Comparison of ENCODE assay signal across 25 cellular contexts in the genomic region with DNA sequence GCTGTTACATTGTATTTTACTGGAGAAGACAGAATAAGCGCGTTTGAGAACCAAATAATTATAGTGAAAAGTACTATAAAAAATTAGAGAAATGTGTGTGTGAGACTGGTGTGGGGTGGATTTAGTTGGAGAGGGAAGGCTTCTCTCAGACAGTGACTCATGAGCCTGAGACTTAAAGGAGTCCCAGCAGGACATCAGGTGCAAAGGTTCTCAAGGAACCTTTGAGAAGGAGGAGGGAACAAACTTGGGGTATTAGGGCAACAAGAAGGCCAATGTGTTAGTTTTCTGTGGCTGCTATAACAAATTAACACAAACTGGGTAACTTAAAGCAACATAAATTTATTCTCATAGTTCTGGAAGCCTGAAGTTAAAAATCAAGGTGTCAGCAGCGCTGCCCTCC. TPM values are rescaled to one million over a fixed set of nuclear protein-coding genes. Genes with fewer than 3 reads are reported as not detected.
DNase-seq lines count a peak whose midpoint lies in the region; ATAC-seq and TF ChIP-seq lines count a peak whose summit lies in the region.
"Had no signal": no experiment of that assay in that cellular context is flagged by ENCODE, and none has a peak within 500 bp of the region (broad histone marks: within the 10 kb centered on the region; RNA-seq: fewer than 3 reads in every experiment).

No MANE protein-coding gene starts in this region.

- H3K79me2 ChIP-seq in mesendoderm (ENCODE audit: control insufficient read depth, insufficient read depth, low read length): no peaks in the 10 kb centered on the region

- H3K36me3 Mint-ChIP-seq in activated CD4-positive, alpha-beta memory T cell treated with anti-CD3 and anti-CD28 coated beads, Interleukin-2, amount 10 ng/mL, durations not matched to agents 7 days and 5 days (ENCODE audit: low read depth): no peaks in the 10 kb centered on the region
- no peaks in the 10 kb centered on the region for H3K36me3 Mint-ChIP-seq in naive thymus-derived CD8-positive, alpha-beta T cell
- no peaks in the 10 kb centered on the region for H3K36me3 Mint-ChIP-seq in activated CD4-positive, alpha-beta memory T cell treated with anti-CD3 and anti-CD28 coated beads for 36 hours
- H3K36me3 Mint-ChIP-seq: CD14-positive monocyte; CD8-positive, alpha-beta memory T cell; IgD-negative memory B cell had no signal

- H3K79me1 ChIP-seq in mesendoderm (ENCODE audit: low read length): no peaks in the 10 kb centered on the region

- H3K27ac ChIP-seq in mesendoderm (ENCODE audit: low read depth, low read length) (no peak overlapping the region), vagina (no peak overlapping the region)
- H3K27ac ChIP-seq: KMS-11 had no signal

- H3K4me1 Mint-ChIP-seq in activated CD4-positive, alpha-beta memory T cell treated with anti-CD3 and anti-CD28 coated beads, Interleukin-2, amount 10 ng/mL, durations not matched to agents 7 days and 5 days: no peaks in the 10 kb centered on the region
- no peaks in the 10 kb centered on the region for H3K4me1 Mint-ChIP-seq in naive thymus-derived CD8-positive, alpha-beta T cell
- no peaks in the 10 kb centered on the region for H3K4me1 Mint-ChIP-seq in activated CD4-positive, alpha-beta memory T cell treated with anti-CD3 and anti-CD28 coated beads for 36 hours (ENCODE audit: low read depth)
- H3K4me1 Mint-ChIP-seq: CD14-positive monocyte; CD8-positive, alpha-beta memory T cell; IgD-negative memory B cell had no signal

- H3K4me2 ChIP-seq in mesendoderm (ENCODE audit: low read length): no peak overlapping the region
- H3K4me2 ChIP-seq: KMS-11 had no signal

- no peak for ATAC-seq in naive thymus-derived CD8-positive, alpha-beta T cell
- ATAC-seq: PC-3, SK-N-SH treated with all-trans-retinoic acid at 6 μM for 48 hours had no signal

- H3K4ac ChIP-seq in mesendoderm (ENCODE audit: low read depth, low read length): no peak overlapping the region

- DNase-seq in M059J (ENCODE audit: low read depth) (peak; percentile 13), epithelial cell of esophagus (ENCODE audit: low read depth) (peak; percentile 10), mesendoderm (peak; percentile 52), vagina (ENCODE audit: extremely low spot score in 2 of 2) (no peak)
- DNase-seq in activated CD4-positive, alpha-beta memory T cell treated with anti-CD3 and anti-CD28 coated beads, Interleukin-2, amount 10 ng/mL, durations not matched to agents 7 days and 5 days: no peak
- DNase-seq in naive thymus-derived CD8-positive, alpha-beta T cell: no peak
- no peak for DNase-seq in activated CD4-positive, alpha-beta memory T cell treated with anti-CD3 and anti-CD28 coated beads for 36 hours
- DNase-seq: BE2C; CD8-positive, alpha-beta memory T cell; DMS79 treated with DMSO at 0.1 percent for 48 hours; GF-D8; NCI-H1048; NCI-H1417; NCI-H1694; NCI-H2029 treated with DMSO at 0.1 percent for 48 hours; NCI-H446 treated with DMSO at 0.1 percent for 48 hours; NCI-H526; NCI-H82; NK-92 treated with Interleukin-12 subunit alpha and Interleukin-12 subunit beta, amount 100 ng/mL, for 24 hours; PC-3 had no signal

- no peak overlapping the region for H4K5ac ChIP-seq in mesendoderm (ENCODE audit: low read length)

- no peak for TF ChIP-seq CTCF in epithelial cell of esophagus (IDR thresholded peaks at IDR 0.05; ENCODE audit: insufficient read depth, low read depth, low read length, missing control alignments)
- TF ChIP-seq CTCF in vagina (IDR thresholded peaks at IDR 0.05): no peak

- peaks cover 2% of the 10 kb centered on the region for H3K27me3 Mint-ChIP-seq in activated CD4-positive, alpha-beta memory T cell treated with anti-CD3 and anti-CD28 coated beads, Interleukin-2, amount 10 ng/mL, durations not matched to agents 7 days and 5 days
- peaks cover 0 to 3% (median 0%) of the 10 kb centered on the region in 5 donors for H3K27me3 Mint-ChIP-seq in naive thymus-derived CD8-positive, alpha-beta T cell
- no peaks in the 10 kb centered on the region for H3K27me3 Mint-ChIP-seq in activated CD4-positive, alpha-beta memory T cell treated with anti-CD3 and anti-CD28 coated beads for 36 hours

- H4K8ac ChIP-seq in mesendoderm (ENCODE audit: low read depth, low read length): no peak overlapping the region

- no peak overlapping the region for H2BK5ac ChIP-seq in mesendoderm (ENCODE audit: low read length)

- no peaks in the 10 kb centered on the region for H3K9me3 ChIP-seq in vagina
- H3K9me3 ChIP-seq: BE2C, HAP-1 had no signal

- H3K4me3 ChIP-seq in epithelial cell of esophagus (ENCODE audit: low read length): no peak overlapping the region
- H3K4me3 ChIP-seq in mesendoderm (ENCODE audit: low read length): no peak overlapping the region
- no peak overlapping the region for H3K4me3 ChIP-seq in vagina
- H3K4me3 ChIP-seq: HAP-1 had no signal

- CTCF ChIA-PET in activated CD4-positive, alpha-beta memory T cell treated with anti-CD3 and anti-CD28 coated beads, Interleukin-2, amount 10 ng/mL, durations not matched to agents 7 days and 5 days (lab: Charles Lee): no interaction called here
- CTCF ChIA-PET in activated CD4-positive, alpha-beta memory T cell treated with anti-CD3 and anti-CD28 coated beads for 36 hours (lab: Charles Lee): no interaction called here

- H3K27ac Mint-ChIP-seq in activated CD4-positive, alpha-beta memory T cell treated with anti-CD3 and anti-CD28 coated beads, Interleukin-2, amount 10 ng/mL, durations not matched to agents 7 days and 5 days: no peak overlapping the region
- H3K27ac Mint-ChIP-seq in naive thymus-derived CD8-positive, alpha-beta T cell: peak overlapping the region in 1 of 10 donors; percentile 54
- H3K27ac Mint-ChIP-seq in activated CD4-positive, alpha-beta memory T cell treated with anti-CD3 and anti-CD28 coated beads for 36 hours: no peak overlapping the region
- H3K27ac Mint-ChIP-seq: CD14-positive monocyte, IgD-negative memory B cell had no signal

- POLR2A ChIA-PET in activated CD4-positive, alpha-beta memory T cell treated with anti-CD3 and anti-CD28 coated beads, Interleukin-2, amount 10 ng/mL, durations not matched to agents 7 days and 5 days (lab: Charles Lee): no interaction called here
- POLR2A ChIA-PET in naive thymus-derived CD8-positive, alpha-beta T cell (lab: Charles Lee): interaction anchor here (0.6 kb wide), 1 partner anchor 539 kb away, joined by 3 read pairs; no protein-coding TSS in a partner anchor
- POLR2A ChIA-PET in activated CD4-positive, alpha-beta memory T cell treated with anti-CD3 and anti-CD28 coated beads for 36 hours (lab: Charles Lee): no interaction called here

- H3K56ac ChIP-seq in mesendoderm (ENCODE audit: low read length): no peak overlapping the region

- H3K4me1 ChIP-seq in mesendoderm (ENCODE audit: control insufficient read depth, low read depth, low read length) (no peaks in the 10 kb centered on the region), vagina (no peaks in the 10 kb centered on the region)
- H3K4me1 ChIP-seq: BE2C, HAP-1 had no signal

- TF ChIP-seq POLR2A in vagina (IDR thresholded peaks at IDR 0.05): no peak

- no peak overlapping the region for H3K18ac ChIP-seq in mesendoderm (ENCODE audit: low read length)

- no peaks in the 10 kb centered on the region for H3K36me3 ChIP-seq in mesendoderm (ENCODE audit: control insufficient read depth, insufficient read depth, low read length)
- no peaks in the 10 kb centered on the region for H3K36me3 ChIP-seq in vagina
- H3K36me3 ChIP-seq: BE2C, HAP-1 had no signal

- intact Hi-C loops in activated CD4-positive, alpha-beta memory T cell treated with anti-CD3 and anti-CD28 coated beads for 36 hours (cut with micrococcal nuclease): no loop called here
- intact Hi-C loops in vagina (cut with DNase I): no loop called here

- 100% methylated on average over 1 of the region's 3 CpGs for WGBS in mesendoderm (ENCODE audit: extremely low coverage, insufficient coverage, low lambda C conversion rate)

- H3K27me3 ChIP-seq in mesendoderm (ENCODE audit: insufficient read depth, low read length, poor library complexity): no peaks in the 10 kb centered on the region
- no peaks in the 10 kb centered on the region for H3K27me3 ChIP-seq in vagina

- no peak overlapping the region for H3K4me3 Mint-ChIP-seq in activated CD4-positive, alpha-beta memory T cell treated with anti-CD3 and anti-CD28 coated beads, Interleukin-2, amount 10 ng/mL, durations not matched to agents 7 days and 5 days
- H3K4me3 Mint-ChIP-seq in naive thymus-derived CD8-positive, alpha-beta T cell: no peak overlapping the region
- no peak overlapping the region for H3K4me3 Mint-ChIP-seq in activated CD4-positive, alpha-beta memory T cell treated with anti-CD3 and anti-CD28 coated beads for 36 hours
- H3K4me3 Mint-ChIP-seq: CD14-positive monocyte; CD8-positive, alpha-beta memory T cell; IgD-negative memory B cell had no signal

- no peak overlapping the region for H2BK120ac ChIP-seq in mesendoderm (ENCODE audit: low read depth, low read length)

- H3K9ac ChIP-seq in mesendoderm (ENCODE audit: low read length): no peak overlapping the region
- H3K9ac ChIP-seq: KMS-11 had no signal

- no peak overlapping the region for H2AK5ac ChIP-seq in mesendoderm (ENCODE audit: low read length)

- no peak overlapping the region for H3K23ac ChIP-seq in mesendoderm (ENCODE audit: low read length)

- no peaks in the 10 kb centered on the region for H3K9me3 Mint-ChIP-seq in activated CD4-positive, alpha-beta memory T cell treated with anti-CD3 and anti-CD28 coated beads, Interleukin-2, amount 10 ng/mL, durations not matched to agents 7 days and 5 days
- H3K9me3 Mint-ChIP-seq in naive thymus-derived CD8-positive, alpha-beta T cell: no peaks in the 10 kb centered on the region
- H3K9me3 Mint-ChIP-seq in activated CD4-positive, alpha-beta memory T cell treated with anti-CD3 and anti-CD28 coated beads for 36 hours: no peaks in the 10 kb centered on the region

- H2BK15ac ChIP-seq in mesendoderm (replicated peaks; ENCODE audit: low read depth): no peak overlapping the region

RNA-seq across cellular contexts. Expression of a gene that starts 4.9 kb away (rescaled TPM):
- total RNA-seq in M059J (2014; rRNA removed; shearing (Covaris generic)): not detected in 2 replicates
- 0.01 TPM for polyA plus RNA-seq in mesendoderm (2013, experiment 1 of 2)
- not detected for polyA plus RNA-seq in mesendoderm (2013, experiment 2 of 2)
- under 1 TPM; 0.50 to 0.83 TPM for total RNA-seq in activated CD4-positive, alpha-beta memory T cell treated with anti-CD3 and anti-CD28 coated beads, Interleukin-2, amount 10 ng/mL, durations not matched to agents 7 days and 5 days
- not detected for total RNA-seq in naive thymus-derived CD8-positive, alpha-beta T cell
- not detected for polyA plus RNA-seq in naive thymus-derived CD8-positive, alpha-beta T cell
- total RNA-seq in activated CD4-positive, alpha-beta memory T cell treated with anti-CD3 and anti-CD28 coated beads for 36 hours: not detected
- total RNA-seq in vagina: not detected
- total RNA-seq: CD8-positive, alpha-beta memory T cell; PC-3 had no signal
- polyA plus RNA-seq: CD14-positive monocyte; CD8-positive, alpha-beta memory T cell; IgD-negative memory B cell had no signal

RNA-seq across cellular contexts. Expression of a gene that starts 30.7 kb away (rescaled TPM):
- total RNA-seq in M059J (2014; rRNA removed; shearing (Covaris generic)): 19.2 and 21.4 TPM in 2 replicates
- polyA plus RNA-seq in mesendoderm (2013, experiment 1 of 2): 47.7 TPM
- polyA plus RNA-seq in mesendoderm (2013, experiment 2 of 2): 47.2 TPM
- 10 to 100 TPM; 23.7 to 24.3 TPM for total RNA-seq in activated CD4-positive, alpha-beta memory T cell treated with anti-CD3 and anti-CD28 coated beads, Interleukin-2, amount 10 ng/mL, durations not matched to agents 7 days and 5 days
- total RNA-seq in naive thymus-derived CD8-positive, alpha-beta T cell: 10 to 100 TPM; 21.9 to 24.4 TPM
- polyA plus RNA-seq in naive thymus-derived CD8-positive, alpha-beta T cell: 10 to 100 TPM in 2 of 3 donors, 1 to 10 TPM in 1; 6.4 to 12.1 (median 10.7) TPM
- total RNA-seq in activated CD4-positive, alpha-beta memory T cell treated with anti-CD3 and anti-CD28 coated beads for 36 hours: 10 to 100 TPM; 14.2 to 15.0 TPM
- total RNA-seq in vagina: 23.3 TPM

Comparison
In these comparisons a context has a peak if more than half of its experiments do, and no peak if none do; other contexts are left out.
1. DNase-seq: peak in M059J (single experiment), epithelial cell of esophagus (single experiment) and mesendoderm (single experiment); none in activated CD4-positive, alpha-beta memory T cell treated with anti-CD3 and anti-CD28 coated beads, Interleukin-2, amount 10 ng/mL, durations not matched to agents 7 days and 5 days (single experiment), naive thymus-derived CD8-positive, alpha-beta T cell (0 of 10), activated CD4-positive, alpha-beta memory T cell treated with anti-CD3 and anti-CD28 coated beads for 36 hours (single experiment) and vagina (0 of 2).